15 cellular contexts compared by ENCODE assay signal in genomic region chr15:92618121-92618520, GRCh38. TPM values are rescaled to one million over a fixed set of nuclear protein-coding genes. Genes with fewer than 3 reads are reported as not detected.
A peak's percentile ranks its signal among the peaks of the same experiment; 100 is the strongest.
DNase-seq lines count a peak whose midpoint lies in the region; ATAC-seq and TF ChIP-seq lines count a peak whose summit lies in the region.
"Had no signal": no experiment of that assay in that cellular context is flagged by ENCODE, and none has a peak within 500 bp of the region (broad histone marks: within the 10 kb centered on the region; RNA-seq: fewer than 3 reads in every experiment).

No MANE protein-coding gene starts in this region.

- TF ChIP-seq CTCF in VCaP (conservative IDR thresholded peaks at IDR 0.05) (no peak), liver (IDR thresholded peaks at IDR 0.05; ENCODE audit: low read depth, low read length, missing input control) (no peak)

- 67% methylated on average over 4 of the region's 4 CpGs for WGBS in liver

- H3K36me3 ChIP-seq in HUES48 (ENCODE audit: control insufficient read depth, insufficient read depth, low read length) (peaks cover 6% of the 10 kb centered on the region), liver (ENCODE audit: control insufficient read depth in 4 of 4, insufficient read depth in 3 of 4, low read depth in 1 of 4, low read length in 3 of 4) (no peaks in the 10 kb centered on the region), skeletal muscle satellite cell (ENCODE audit: insufficient read depth, low read length) (no peaks in the 10 kb centered on the region)

- peak overlapping the region; percentile 23 for H3K4me2 ChIP-seq in skeletal muscle satellite cell (ENCODE audit: low read length)

- TF ChIP-seq RAD21 in liver (IDR thresholded peaks at IDR 0.05): no peak

- H3K27me3 ChIP-seq in HUES48 (ENCODE audit: control insufficient read depth, insufficient read depth, low read length) (no peaks in the 10 kb centered on the region), liver (ENCODE audit: control insufficient read depth in 4 of 4, insufficient read depth in 4 of 4, low read length in 3 of 4) (no peaks in the 10 kb centered on the region), skeletal muscle satellite cell (ENCODE audit: control insufficient read depth, insufficient read depth, low read length) (no peaks in the 10 kb centered on the region)

- H3K27ac ChIP-seq in HUES48 (ENCODE audit: low read depth, low read length) (peak overlapping the region; percentile 90), VCaP (peak overlapping the region; percentile 96), liver (ENCODE audit: low read depth in 1 of 2, low read length in 2 of 2) (peak overlapping the region; percentile 73 to 91)

- H3K9ac ChIP-seq in HUES48 (ENCODE audit: low read depth, low read length): no peak overlapping the region
- peak overlapping the region in 1 of 2 donors; percentile 79 for H3K9ac ChIP-seq in liver (ENCODE audit: low read depth in 1 of 2, low read length in 2 of 2)
- peak overlapping the region; percentile 61 for H3K9ac ChIP-seq in skeletal muscle satellite cell (ENCODE audit: low read depth, low read length)

- H3K4me1 ChIP-seq in HUES48 (ENCODE audit: control insufficient read depth, insufficient read depth, low read length) (peaks cover 14% of the 10 kb centered on the region; the same call in 1 of the 2 replicates), liver (ENCODE audit: control insufficient read depth in 4 of 4, insufficient read depth in 4 of 4, low read length in 3 of 4) (peaks cover 10 to 37% (median 24%) of the 10 kb centered on the region in 4 donors), skeletal muscle satellite cell (ENCODE audit: control insufficient read depth, insufficient read depth, low read length) (peaks cover 37% of the 10 kb centered on the region)

- H3K4me3 ChIP-seq in HUES48 (ENCODE audit: low read depth, low read length) (no peak overlapping the region), liver (ENCODE audit: low read depth in 1 of 3, low read length in 3 of 3) (no peak overlapping the region), skeletal muscle satellite cell (ENCODE audit: low read length) (no peak overlapping the region)

- no peaks in the 10 kb centered on the region for H3K9me3 ChIP-seq in HUES48 (ENCODE audit: control insufficient read depth, insufficient read depth, low read length)
- H3K9me3 ChIP-seq in liver (ENCODE audit: control insufficient read depth in 4 of 4, low read length in 3 of 4): no peaks in the 10 kb centered on the region
- H3K9me3 ChIP-seq in skeletal muscle satellite cell (replicated peaks; ENCODE audit: low read length): no peaks in the 10 kb centered on the region

- ATAC-seq in HG03439 (IDR thresholded peaks at IDR 0.05; ENCODE audit: unreplicated experiment) (no peak), GM21529 (IDR thresholded peaks at IDR 0.05; ENCODE audit: unreplicated experiment) (no peak), GM19463 (IDR thresholded peaks at IDR 0.05; ENCODE audit: unreplicated experiment) (no peak)
- ATAC-seq: activated CD4-positive, CD25-positive, alpha-beta regulatory T cell treated with anti-CD3 and anti-CD28 coated beads, Interleukin-2, amount 50 U/mL, for 24 hours; activated naive CD8-positive, alpha-beta T cell treated with anti-CD3 and anti-CD28 coated beads, Interleukin-2, amount 50 U/mL, for 24 hours; CD8-positive, alpha-beta T cell; stimulated activated memory B cell treated with anti-CD40 and anti-IgM and Interleukin-4, amounts not matched to agents 10 μg/mL and 1 μg/mL and 100 μg/mL, for 72 hours had no signal

- no peak for DNase-seq in NCI-H2107 (lab: John Stamatoyannopoulos, UW)
- DNase-seq: activated CD8-positive, alpha-beta memory T cell treated with anti-CD3 and anti-CD28 coated beads, Interleukin-2, amount 50 U/mL, for 48 hours; activated naive CD8-positive, alpha-beta T cell treated with anti-CD3 and anti-CD28 coated beads, Interleukin-2, amount 50 U/mL, for 24 hours; CD8-positive, alpha-beta T cell; GDM1; stimulated activated CD4-positive, alpha-beta T cell treated with anti-CD3 and anti-CD28 coated beads, Interleukin-4, amount 100 ng/mL, for 1 hour had no signal

TF ChIP-seq in liver, 16 proteins besides CTCF, POLR2A, EP300 and RAD21:
- TF ChIP-seq FOXA2 (IDR thresholded peaks at IDR 0.05) (no peak), HNF4G (IDR thresholded peaks at IDR 0.05) (no peak), YY1 (IDR thresholded peaks at IDR 0.05) (no peak), FOXA1 (IDR thresholded peaks at IDR 0.05) (no peak), EGR1 (IDR thresholded peaks at IDR 0.05; ENCODE audit: low read depth in 2 of 2) (no peak), REST (IDR thresholded peaks at IDR 0.05) (no peak)

RNA-seq across cellular contexts. Expression of gene FAM174B, which starts 37.5 kb away (rescaled TPM):
- 1 to 10 TPM; 2.5 to 3.8 TPM for total RNA-seq in liver
- polyA plus RNA-seq in liver: 1 to 10 TPM; 3.7 to 4.5 TPM
- 0.25 and 0.66 TPM in 2 replicates for total RNA-seq in skeletal muscle satellite cell (2012; rRNA removed)
